In genomic region chr1:27517305-27517704, GRCh38 we compare ENCODE assay signal across 17 cellular contexts. TPM values are rescaled to one million over a fixed set of nuclear protein-coding genes. Genes with fewer than 3 reads are reported as not detected.
DNase-seq lines count a peak whose midpoint lies in the region; ATAC-seq and TF ChIP-seq lines count a peak whose summit lies in the region.
"Had no signal": no experiment of that assay in that cellular context is flagged by ENCODE, and none has a peak within 500 bp of the region (broad histone marks: within the 10 kb centered on the region; RNA-seq: fewer than 3 reads in every experiment).

No MANE protein-coding gene starts in this region.

- H3K27ac Mint-ChIP-seq in CD4-positive, alpha-beta T cell: peak overlapping the region; percentile 42
- H3K27ac Mint-ChIP-seq in progenitor cell of endocrine pancreas: peak overlapping the region; percentile 26
- H3K27ac Mint-ChIP-seq: activated CD4-positive, alpha-beta T cell treated with anti-CD3 and anti-CD28 coated beads, Interleukin-2, amount 10 ng/mL, durations not matched to agents 7 days and 5 days had no signal

- peaks cover 43% of the 10 kb centered on the region for H3K4me1 Mint-ChIP-seq in CD4-positive, alpha-beta T cell (ENCODE audit: low read depth)
- H3K4me1 Mint-ChIP-seq in progenitor cell of endocrine pancreas (ENCODE audit: low read depth): peaks cover 21% of the 10 kb centered on the region

- no peaks in the 10 kb centered on the region for H3K9me3 Mint-ChIP-seq in CD4-positive, alpha-beta T cell
- no peaks in the 10 kb centered on the region for H3K9me3 Mint-ChIP-seq in progenitor cell of endocrine pancreas (ENCODE audit: low read depth)
- H3K9me3 Mint-ChIP-seq: activated CD4-positive, alpha-beta T cell treated with anti-CD3 and anti-CD28 coated beads, Interleukin-2, amount 10 ng/mL, durations not matched to agents 7 days and 5 days had no signal

- H3K36me3 ChIP-seq in testis (ENCODE audit: low read depth, missing control alignments) (no peaks in the 10 kb centered on the region), BE2C (no peaks in the 10 kb centered on the region)
- H3K36me3 ChIP-seq: left lung, prostate gland had no signal

- no peak overlapping the region for H3K4me3 Mint-ChIP-seq in CD4-positive, alpha-beta T cell
- H3K4me3 Mint-ChIP-seq in progenitor cell of endocrine pancreas (ENCODE audit: low read depth): no peak overlapping the region
- H3K4me3 Mint-ChIP-seq: activated CD4-positive, alpha-beta T cell treated with anti-CD3 and anti-CD28 coated beads, Interleukin-2, amount 10 ng/mL, durations not matched to agents 7 days and 5 days had no signal

- H3K27me3 Mint-ChIP-seq in CD4-positive, alpha-beta T cell: no peaks in the 10 kb centered on the region
- H3K27me3 Mint-ChIP-seq in progenitor cell of endocrine pancreas: no peaks in the 10 kb centered on the region
- H3K27me3 Mint-ChIP-seq: activated CD4-positive, alpha-beta T cell treated with anti-CD3 and anti-CD28 coated beads, Interleukin-2, amount 10 ng/mL, durations not matched to agents 7 days and 5 days had no signal

- H3K27ac ChIP-seq in CD4-positive, alpha-beta T cell (ENCODE audit: low read depth, low read length): no peak overlapping the region
- H3K27ac ChIP-seq in RWPE1: peak overlapping the region; percentile 98
- H3K27ac ChIP-seq in testis: no peak overlapping the region
- H3K27ac ChIP-seq: prostate gland had no signal

- H3K4me1 ChIP-seq in testis (peaks cover 60% of the 10 kb centered on the region), BE2C (no peaks in the 10 kb centered on the region)

- H3K9me3 ChIP-seq in CD4-positive, alpha-beta T cell (ENCODE audit: control insufficient read depth, low read length): no peaks in the 10 kb centered on the region
- H3K9me3 ChIP-seq in testis: no peaks in the 10 kb centered on the region
- no peaks in the 10 kb centered on the region for H3K9me3 ChIP-seq in BE2C
- H3K9me3 ChIP-seq: left lung, prostate gland had no signal

- H3K4me3 ChIP-seq in testis (no peak overlapping the region), BE2C (ENCODE audit: low read depth, low read length) (no peak overlapping the region)
- H3K4me3 ChIP-seq: left lung, prostate gland had no signal

- CTCF ChIA-PET in CD4-positive, alpha-beta T cell (lab: Charles Lee): no interaction called here
- CTCF ChIA-PET in RWPE1 (lab: Yijun Ruan, JAX): no interaction called here

- intact Hi-C loops in CD4-positive, alpha-beta T cell (cut with DNase I, micrococcal nuclease): no loop called here
- intact Hi-C loops in testis (cut with DNase I; ENCODE audit: low total_unique reads): no loop called here

- peaks cover 7% of the 10 kb centered on the region for H3K36me3 Mint-ChIP-seq in CD4-positive, alpha-beta T cell (ENCODE audit: low read depth)
- no peaks in the 10 kb centered on the region for H3K36me3 Mint-ChIP-seq in progenitor cell of endocrine pancreas (ENCODE audit: insufficient read depth)

- no peak for DNase-seq in CD4-positive, alpha-beta T cell
- DNase-seq in RWPE1 (ENCODE audit: low spot score) (no peak), progenitor cell of endocrine pancreas (ENCODE audit: low spot score, unreplicated experiment) (no peak), testis (no peak), BE2C (no peak), NCI-H1092 treated with DMSO at 0.1 percent for 48 hours (lab: John Stamatoyannopoulos, UW) (no peak)
- DNase-seq in central memory CD4-positive, alpha-beta T cell: no peak
- DNase-seq: activated CD4-positive, alpha-beta T cell treated with anti-CD3 and anti-CD28 coated beads, Interleukin-2, amount 10 ng/mL, durations not matched to agents 7 days and 5 days; activated naive CD4-positive, alpha-beta T cell; HCEC 1CT; left lung; NCI-H146; NK-92 treated with Interleukin-12 subunit alpha and Interleukin-12 subunit beta, amount 100 ng/mL, for 24 hours; RPMI8226; stimulated activated naive CD4-positive, alpha-beta T cell had no signal

- TF ChIP-seq CTCF in CD4-positive, alpha-beta T cell (IDR thresholded peaks at IDR 0.05): no peak
- no peak for TF ChIP-seq CTCF in RWPE1 (conservative IDR thresholded peaks at IDR 0.05; ENCODE audit: low read depth)
- TF ChIP-seq CTCF in progenitor cell of endocrine pancreas (IDR thresholded peaks at IDR 0.05; ENCODE audit: unreplicated experiment): no peak
- TF ChIP-seq CTCF in testis (IDR thresholded peaks at IDR 0.05): no peak
- no peak for TF ChIP-seq CTCF in BE2C (IDR thresholded peaks at IDR 0.05; ENCODE audit: low read depth, low read length)

- 66 to 69% methylated on average over 2 of the region's 2 CpGs for WGBS in testis, 2 donors

- POLR2A ChIA-PET in CD4-positive, alpha-beta T cell (lab: Charles Lee): no interaction called here
- POLR2A ChIA-PET in RWPE1 (lab: Yijun Ruan, JAX; ENCODE audit: low non-redundant PET): interaction anchor here (0.7 kb wide), 1 partner anchor 10 kb away, joined by 3 read pairs; no protein-coding TSS in a partner anchor

- TF ChIP-seq POLR2A in testis (IDR thresholded peaks at IDR 0.05): no peak

- ATAC-seq in CD4-positive, alpha-beta T cell (ENCODE audit: poor library complexity): no peak
- peak; percentile 23 for ATAC-seq in esophagus mucosa
- ATAC-seq: left lung had no signal

- no peaks in the 10 kb centered on the region for H3K27me3 ChIP-seq in CD4-positive, alpha-beta T cell (ENCODE audit: control insufficient read depth, insufficient read depth, low read length)
- H3K27me3 ChIP-seq in testis (no peaks in the 10 kb centered on the region), BE2C (no peaks in the 10 kb centered on the region)
- H3K27me3 ChIP-seq: left lung had no signal

RNA-seq across cellular contexts. Expression of gene WASF2, which starts 27.3 kb away (rescaled TPM):
- 100 to 1,000 TPM; 119 to 121 TPM for total RNA-seq in CD4-positive, alpha-beta T cell
- total RNA-seq in esophagus mucosa: 169 TPM
- total RNA-seq in progenitor cell of endocrine pancreas: 74.6 and 76.9 TPM in 2 replicates
- 10 to 100 TPM; 57.8 to 58.0 TPM for total RNA-seq in testis
- polyA plus RNA-seq in testis (ENCODE audit: insufficient read depth, low read depth, low replicate concordance): 128 TPM
- polyA plus RNA-seq in BE2C (2012; ENCODE audit: insufficient read depth, insufficient read length, low read depth): 23.6 TPM
